1 cellular context compared by ENCODE assay signal in the genomic region with DNA sequence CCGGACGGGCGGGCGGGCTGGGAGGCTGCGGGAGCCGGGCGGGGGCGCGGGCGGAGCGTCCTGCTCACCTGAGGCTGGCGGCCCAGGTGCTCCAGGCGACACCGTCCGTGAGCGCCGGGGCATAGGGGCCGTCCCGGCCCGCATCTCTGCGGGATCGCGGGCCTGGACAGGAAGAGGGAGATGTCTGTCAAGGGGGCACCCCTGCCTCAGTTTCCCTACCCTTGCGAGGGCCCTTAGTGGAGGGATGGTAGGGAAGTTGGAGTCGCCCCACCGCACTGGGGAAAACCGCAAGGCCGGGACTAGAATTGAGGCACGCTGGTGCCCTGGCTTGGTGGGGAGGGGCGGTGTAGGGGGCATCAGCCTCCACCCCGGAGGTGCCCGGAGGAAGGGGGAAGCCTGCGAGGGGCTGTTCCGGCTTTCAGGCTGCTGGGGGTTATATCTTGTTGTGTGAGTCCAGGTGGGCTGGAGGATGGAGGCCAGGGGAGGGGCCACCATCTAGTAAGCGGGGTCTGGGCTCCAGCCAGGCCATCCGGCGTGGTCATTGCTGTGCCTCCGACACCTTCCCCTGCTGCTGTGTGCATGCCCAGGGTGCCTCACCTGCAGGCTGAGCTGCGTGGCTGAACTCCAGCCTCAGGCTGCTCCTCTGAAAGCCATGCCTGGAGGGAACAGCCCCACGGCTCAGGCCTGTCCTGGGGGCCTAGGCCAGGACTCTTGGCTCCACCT.
TF ChIP-seq lines count a peak whose summit lies in the region.

No MANE protein-coding gene starts in this region.

TF ChIP-seq in GM23338, 12 proteins besides CTCF, POLR2A, EP300 and RAD21 (continued from another document):
- TF ChIP-seq, protein P1, sequence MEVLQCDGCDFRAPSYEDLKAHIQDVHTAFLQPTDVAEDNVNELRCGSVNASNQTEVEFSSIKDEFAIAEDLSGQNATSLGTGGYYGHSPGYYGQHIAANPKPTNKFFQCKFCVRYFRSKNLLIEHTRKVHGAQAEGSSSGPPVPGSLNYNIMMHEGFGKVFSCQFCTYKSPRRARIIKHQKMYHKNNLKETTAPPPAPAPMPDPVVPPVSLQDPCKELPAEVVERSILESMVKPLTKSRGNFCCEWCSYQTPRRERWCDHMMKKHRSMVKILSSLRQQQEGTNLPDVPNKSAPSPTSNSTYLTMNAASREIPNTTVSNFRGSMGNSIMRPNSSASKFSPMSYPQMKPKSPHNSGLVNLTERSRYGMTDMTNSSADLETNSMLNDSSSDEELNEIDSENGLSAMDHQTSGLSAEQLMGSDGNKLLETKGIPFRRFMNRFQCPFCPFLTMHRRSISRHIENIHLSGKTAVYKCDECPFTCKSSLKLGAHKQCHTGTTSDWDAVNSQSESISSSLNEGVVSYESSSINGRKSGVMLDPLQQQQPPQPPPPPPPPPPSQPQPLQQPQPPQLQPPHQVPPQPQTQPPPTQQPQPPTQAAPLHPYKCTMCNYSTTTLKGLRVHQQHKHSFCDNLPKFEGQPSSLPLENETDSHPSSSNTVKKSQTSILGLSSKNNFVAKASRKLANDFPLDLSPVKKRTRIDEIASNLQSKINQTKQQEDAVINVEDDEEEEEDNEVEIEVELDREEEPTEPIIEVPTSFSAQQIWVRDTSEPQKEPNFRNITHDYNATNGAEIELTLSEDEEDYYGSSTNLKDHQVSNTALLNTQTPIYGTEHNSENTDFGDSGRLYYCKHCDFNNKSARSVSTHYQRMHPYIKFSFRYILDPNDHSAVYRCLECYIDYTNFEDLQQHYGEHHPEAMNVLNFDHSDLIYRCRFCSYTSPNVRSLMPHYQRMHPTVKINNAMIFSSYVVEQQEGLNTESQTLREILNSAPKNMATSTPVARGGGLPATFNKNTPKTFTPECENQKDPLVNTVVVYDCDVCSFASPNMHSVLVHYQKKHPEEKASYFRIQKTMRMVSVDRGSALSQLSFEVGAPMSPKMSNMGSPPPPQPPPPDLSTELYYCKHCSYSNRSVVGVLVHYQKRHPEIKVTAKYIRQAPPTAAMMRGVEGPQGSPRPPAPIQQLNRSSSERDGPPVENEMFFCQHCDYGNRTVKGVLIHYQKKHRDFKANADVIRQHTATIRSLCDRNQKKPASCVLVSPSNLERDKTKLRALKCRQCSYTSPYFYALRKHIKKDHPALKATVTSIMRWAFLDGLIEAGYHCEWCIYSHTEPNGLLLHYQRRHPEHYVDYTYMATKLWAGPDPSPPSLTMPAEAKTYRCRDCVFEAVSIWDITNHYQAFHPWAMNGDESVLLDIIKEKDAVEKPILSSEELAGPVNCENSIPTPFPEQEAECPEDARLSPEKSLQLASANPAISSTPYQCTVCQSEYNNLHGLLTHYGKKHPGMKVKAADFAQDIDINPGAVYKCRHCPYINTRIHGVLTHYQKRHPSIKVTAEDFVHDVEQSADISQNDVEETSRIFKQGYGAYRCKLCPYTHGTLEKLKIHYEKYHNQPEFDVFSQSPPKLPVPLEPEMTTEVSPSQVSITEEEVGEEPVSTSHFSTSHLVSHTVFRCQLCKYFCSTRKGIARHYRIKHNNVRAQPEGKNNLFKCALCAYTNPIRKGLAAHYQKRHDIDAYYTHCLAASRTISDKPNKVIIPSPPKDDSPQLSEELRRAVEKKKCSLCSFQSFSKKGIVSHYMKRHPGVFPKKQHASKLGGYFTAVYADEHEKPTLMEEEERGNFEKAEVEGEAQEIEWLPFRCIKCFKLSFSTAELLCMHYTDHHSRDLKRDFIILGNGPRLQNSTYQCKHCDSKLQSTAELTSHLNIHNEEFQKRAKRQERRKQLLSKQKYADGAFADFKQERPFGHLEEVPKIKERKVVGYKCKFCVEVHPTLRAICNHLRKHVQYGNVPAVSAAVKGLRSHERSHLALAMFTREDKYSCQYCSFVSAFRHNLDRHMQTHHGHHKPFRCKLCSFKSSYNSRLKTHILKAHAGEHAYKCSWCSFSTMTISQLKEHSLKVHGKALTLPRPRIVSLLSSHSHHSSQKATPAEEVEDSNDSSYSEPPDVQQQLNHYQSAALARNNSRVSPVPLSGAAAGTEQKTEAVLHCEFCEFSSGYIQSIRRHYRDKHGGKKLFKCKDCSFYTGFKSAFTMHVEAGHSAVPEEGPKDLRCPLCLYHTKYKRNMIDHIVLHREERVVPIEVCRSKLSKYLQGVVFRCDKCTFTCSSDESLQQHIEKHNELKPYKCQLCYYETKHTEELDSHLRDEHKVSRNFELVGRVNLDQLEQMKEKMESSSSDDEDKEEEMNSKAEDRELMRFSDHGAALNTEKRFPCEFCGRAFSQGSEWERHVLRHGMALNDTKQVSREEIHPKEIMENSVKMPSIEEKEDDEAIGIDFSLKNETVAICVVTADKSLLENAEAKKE (CRISPR knock-in tag; IDR thresholded peaks at IDR 0.05) = no peak
- TF ChIP-seq, protein P2, sequence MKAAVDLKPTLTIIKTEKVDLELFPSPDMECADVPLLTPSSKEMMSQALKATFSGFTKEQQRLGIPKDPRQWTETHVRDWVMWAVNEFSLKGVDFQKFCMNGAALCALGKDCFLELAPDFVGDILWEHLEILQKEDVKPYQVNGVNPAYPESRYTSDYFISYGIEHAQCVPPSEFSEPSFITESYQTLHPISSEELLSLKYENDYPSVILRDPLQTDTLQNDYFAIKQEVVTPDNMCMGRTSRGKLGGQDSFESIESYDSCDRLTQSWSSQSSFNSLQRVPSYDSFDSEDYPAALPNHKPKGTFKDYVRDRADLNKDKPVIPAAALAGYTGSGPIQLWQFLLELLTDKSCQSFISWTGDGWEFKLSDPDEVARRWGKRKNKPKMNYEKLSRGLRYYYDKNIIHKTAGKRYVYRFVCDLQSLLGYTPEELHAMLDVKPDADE (IDR thresholded peaks at IDR 0.05) = no peak
- no peak for TF ChIP-seq CREB1 (CRISPR knock-in tag; IDR thresholded peaks at IDR 0.05; ENCODE audit: low read depth)
- TF ChIP-seq EZH2phosphoT487 (IDR thresholded peaks at IDR 0.05; ENCODE audit: unreplicated experiment) = no peak
- TF ChIP-seq JUNB (IDR thresholded peaks at IDR 0.05; ENCODE audit: unreplicated experiment) = no peak
- TF ChIP-seq, protein P3, sequence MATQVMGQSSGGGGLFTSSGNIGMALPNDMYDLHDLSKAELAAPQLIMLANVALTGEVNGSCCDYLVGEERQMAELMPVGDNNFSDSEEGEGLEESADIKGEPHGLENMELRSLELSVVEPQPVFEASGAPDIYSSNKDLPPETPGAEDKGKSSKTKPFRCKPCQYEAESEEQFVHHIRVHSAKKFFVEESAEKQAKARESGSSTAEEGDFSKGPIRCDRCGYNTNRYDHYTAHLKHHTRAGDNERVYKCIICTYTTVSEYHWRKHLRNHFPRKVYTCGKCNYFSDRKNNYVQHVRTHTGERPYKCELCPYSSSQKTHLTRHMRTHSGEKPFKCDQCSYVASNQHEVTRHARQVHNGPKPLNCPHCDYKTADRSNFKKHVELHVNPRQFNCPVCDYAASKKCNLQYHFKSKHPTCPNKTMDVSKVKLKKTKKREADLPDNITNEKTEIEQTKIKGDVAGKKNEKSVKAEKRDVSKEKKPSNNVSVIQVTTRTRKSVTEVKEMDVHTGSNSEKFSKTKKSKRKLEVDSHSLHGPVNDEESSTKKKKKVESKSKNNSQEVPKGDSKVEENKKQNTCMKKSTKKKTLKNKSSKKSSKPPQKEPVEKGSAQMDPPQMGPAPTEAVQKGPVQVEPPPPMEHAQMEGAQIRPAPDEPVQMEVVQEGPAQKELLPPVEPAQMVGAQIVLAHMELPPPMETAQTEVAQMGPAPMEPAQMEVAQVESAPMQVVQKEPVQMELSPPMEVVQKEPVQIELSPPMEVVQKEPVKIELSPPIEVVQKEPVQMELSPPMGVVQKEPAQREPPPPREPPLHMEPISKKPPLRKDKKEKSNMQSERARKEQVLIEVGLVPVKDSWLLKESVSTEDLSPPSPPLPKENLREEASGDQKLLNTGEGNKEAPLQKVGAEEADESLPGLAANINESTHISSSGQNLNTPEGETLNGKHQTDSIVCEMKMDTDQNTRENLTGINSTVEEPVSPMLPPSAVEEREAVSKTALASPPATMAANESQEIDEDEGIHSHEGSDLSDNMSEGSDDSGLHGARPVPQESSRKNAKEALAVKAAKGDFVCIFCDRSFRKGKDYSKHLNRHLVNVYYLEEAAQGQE (IDR thresholded peaks at IDR 0.05; ENCODE audit: unreplicated experiment) = no peak
- TF ChIP-seq ZNF114 (CRISPR knock-in tag; IDR thresholded peaks at IDR 0.05) = no peak
- no peak for TF ChIP-seq EZH2 (IDR thresholded peaks at IDR 0.05; ENCODE audit: low read depth, unreplicated experiment)
